Comparison of ENCODE assay signal across 8 cellular contexts in genomic region chr7:18064242-18064838, GRCh38. TPM values are rescaled to one million over a fixed set of nuclear protein-coding genes. Genes with fewer than 3 reads are reported as not detected.
DNase-seq lines count a peak whose midpoint lies in the region; ATAC-seq and TF ChIP-seq lines count a peak whose summit lies in the region.

No MANE protein-coding gene starts in this region.

- H3K36me3 ChIP-seq in KMS-11 (ENCODE audit: insufficient read depth), result no peaks in the 10 kb centered on the region
- H3K36me3 ChIP-seq in osteoblast (ENCODE audit: insufficient read depth, low read length), result no peaks in the 10 kb centered on the region

- ATAC-seq in GM18909 (IDR thresholded peaks at IDR 0.05; ENCODE audit: poor library complexity, unreplicated experiment), result peak; percentile 83
- no peak for ATAC-seq in HG02588 (IDR thresholded peaks at IDR 0.05; ENCODE audit: unreplicated experiment)
- no peak for ATAC-seq in activated CD8-positive, alpha-beta memory T cell treated with anti-CD3 and anti-CD28 coated beads, Interleukin-2, amount 10 ng/mL, durations not matched to agents 7 days and 5 days

- no peaks in the 10 kb centered on the region for H3K4me1 Mint-ChIP-seq in activated CD8-positive, alpha-beta memory T cell treated with anti-CD3 and anti-CD28 coated beads, Interleukin-2, amount 10 ng/mL, durations not matched to agents 7 days and 5 days

- H3K9ac ChIP-seq in KMS-11, result no peak overlapping the region

- no peaks in the 10 kb centered on the region for H4K20me1 ChIP-seq in KMS-11 (ENCODE audit: insufficient read depth)
- no peaks in the 10 kb centered on the region for H4K20me1 ChIP-seq in osteoblast (ENCODE audit: insufficient read depth, low read length)

- H3K4me1 ChIP-seq in KMS-11 (ENCODE audit: low read depth, poor library complexity, severe bottlenecking) (peaks cover 60% of the 10 kb centered on the region), osteoblast (ENCODE audit: insufficient read depth, low read length) (no peaks in the 10 kb centered on the region)

- H3K4me3 ChIP-seq in KMS-11 (IDR thresholded peaks at IDR 0.05; ENCODE audit: insufficient read depth, low read depth, low read length), result no peak overlapping the region
- no peak overlapping the region for H3K4me3 ChIP-seq in osteoblast (ENCODE audit: insufficient read depth, low read length)

- H3K27me3 ChIP-seq in KMS-11 (ENCODE audit: insufficient read depth, low read depth) (no peaks in the 10 kb centered on the region), osteoblast (ENCODE audit: insufficient read depth, low read length) (peaks cover 10% of the 10 kb centered on the region)

- no peak overlapping the region; the same call in 1 of the 2 replicates for H2AFZ ChIP-seq in KMS-11 (ENCODE audit: low read depth)
- H2AFZ ChIP-seq in osteoblast (ENCODE audit: low read length), result no peak overlapping the region

- no peaks in the 10 kb centered on the region for H3K79me2 ChIP-seq in KMS-11 (ENCODE audit: insufficient read depth, low read depth)
- no peaks in the 10 kb centered on the region for H3K79me2 ChIP-seq in osteoblast (ENCODE audit: insufficient read depth, low read length)

- no peak overlapping the region for H3K4me3 Mint-ChIP-seq in activated CD8-positive, alpha-beta memory T cell treated with anti-CD3 and anti-CD28 coated beads, Interleukin-2, amount 10 ng/mL, durations not matched to agents 7 days and 5 days

- no peaks in the 10 kb centered on the region for H3K9me3 Mint-ChIP-seq in activated CD8-positive, alpha-beta memory T cell treated with anti-CD3 and anti-CD28 coated beads, Interleukin-2, amount 10 ng/mL, durations not matched to agents 7 days and 5 days (ENCODE audit: low read depth)

- H3K9me3 ChIP-seq in osteoblast (ENCODE audit: low read depth, low read length), result no peaks in the 10 kb centered on the region

- TF ChIP-seq CTCF in KMS-11 (conservative IDR thresholded peaks at IDR 0.05; ENCODE audit: low read depth, low read length), result peak; percentile 68
- peak; percentile 53 for TF ChIP-seq CTCF in osteoblast (IDR thresholded peaks at IDR 0.05; ENCODE audit: extremely low read depth, low read depth, low read length)

- no peaks in the 10 kb centered on the region for H3K36me3 Mint-ChIP-seq in activated CD8-positive, alpha-beta memory T cell treated with anti-CD3 and anti-CD28 coated beads, Interleukin-2, amount 10 ng/mL, durations not matched to agents 7 days and 5 days

- CTCF ChIA-PET in activated CD8-positive, alpha-beta memory T cell treated with anti-CD3 and anti-CD28 coated beads, Interleukin-2, amount 10 ng/mL, durations not matched to agents 7 days and 5 days (lab: Charles Lee), result interaction anchor here (1.3 kb wide), 1 partner anchor 8 kb away, joined by 3 read pairs; no protein-coding TSS in a partner anchor

- H3K27me3 Mint-ChIP-seq in activated CD8-positive, alpha-beta memory T cell treated with anti-CD3 and anti-CD28 coated beads, Interleukin-2, amount 10 ng/mL, durations not matched to agents 7 days and 5 days, result peaks cover 3% of the 10 kb centered on the region

- peak; percentile 42 for DNase-seq in DMS53 treated with DMSO at 0.1 percent for 48 hours (lab: John Stamatoyannopoulos, UW; ENCODE audit: unreplicated experiment)
- DNase-seq in cerebellar cortex (ENCODE audit: low spot score), result peak; percentile 7
- no peak for DNase-seq in osteoblast (ENCODE audit: insufficient read length, low spot score, missing footprints)
- DNase-seq in activated CD8-positive, alpha-beta memory T cell treated with anti-CD3 and anti-CD28 coated beads, Interleukin-2, amount 10 ng/mL, durations not matched to agents 7 days and 5 days, result no peak
- DNase-seq in cortex of kidney (lab: John Stamatoyannopoulos, UW), result no peak

- H3K4me2 ChIP-seq in KMS-11 (peak overlapping the region; percentile 82), osteoblast (ENCODE audit: insufficient read depth, low read length) (no peak overlapping the region)

- H3K27ac Mint-ChIP-seq in activated CD8-positive, alpha-beta memory T cell treated with anti-CD3 and anti-CD28 coated beads, Interleukin-2, amount 10 ng/mL, durations not matched to agents 7 days and 5 days, result no peak overlapping the region

- H3K27ac ChIP-seq in KMS-11 (no peak overlapping the region; the same call in 1 of the 2 replicates), osteoblast (ENCODE audit: low read depth, low read length) (no peak overlapping the region)

RNA-seq across cellular contexts. Expression of gene PRPS1L1, which starts 36.7 kb away (rescaled TPM):
- total RNA-seq in osteoblast, result not detected in 2 replicates
- total RNA-seq in activated CD8-positive, alpha-beta memory T cell treated with anti-CD3 and anti-CD28 coated beads, Interleukin-2, amount 10 ng/mL, durations not matched to agents 7 days and 5 days, result not detected

Comparison
In these comparisons a context has a peak if more than half of its experiments do, and no peak if none do; other contexts are left out.
1. DNase-seq: peak in DMS53 treated with DMSO at 0.1 percent for 48 hours (single experiment) and cerebellar cortex (single experiment); none in osteoblast (single experiment), activated CD8-positive, alpha-beta memory T cell treated with anti-CD3 and anti-CD28 coated beads, Interleukin-2, amount 10 ng/mL, durations not matched to agents 7 days and 5 days (single experiment) and cortex of kidney (single experiment).